31 cellular contexts compared by ENCODE assay signal in genomic region chr3:100361897-100362296, GRCh38.
"Had no signal": no experiment of that assay in that cellular context is flagged by ENCODE, and none has a peak within 500 bp of the region (broad histone marks: within the 10 kb centered on the region; RNA-seq: fewer than 3 reads in every experiment).

No MANE protein-coding gene starts in this region.

- ATAC-seq: activated CD8-positive, alpha-beta T cell treated with anti-CD3 and anti-CD28 coated beads for 36 hours; activated naive CD8-positive, alpha-beta T cell treated with anti-CD3 and anti-CD28 coated beads, Interleukin-2, amount 50 U/mL, for 24 hours; Right ventricle myocardium inferior; SK-N-SH treated with all-trans-retinoic acid at 6 μM for 48 hours; T-cell had no signal

- H3K4me3 Mint-ChIP-seq: activated CD4-positive, alpha-beta T cell treated with anti-CD3 and anti-CD28 coated beads, Interleukin-2, amount 10 ng/mL, durations not matched to agents 24 days and 14 days; activated CD8-positive, alpha-beta T cell treated with anti-CD3 and anti-CD28 coated beads for 36 hours; activated naive CD4-positive, alpha-beta T cell treated with anti-CD3 and anti-CD28 coated beads, Interleukin-2, amount 10 ng/mL, durations not matched to agents 7 days and 5 days; activated naive CD8-positive, alpha-beta T cell; activated naive CD8-positive, alpha-beta T cell treated with anti-CD3 and anti-CD28 coated beads, Interleukin-2, amount 50 U/mL, for 24 hours; activated T-helper 1 cell treated with anti-CD3 and anti-CD28 coated beads, Interleukin-12 subunit alpha, Interleukin-12 subunit beta, Interleukin-2, Interleukin-4 antibody, amounts not matched to agents 30 ng/mL and 10 ng/mL and 1 ng/mL, durations not matched to agents 14 hours and 24 hours and 36 hours; brain; T-cell had no signal

- H3K9ac ChIP-seq: KMS-11 had no signal

- H3K4me1 Mint-ChIP-seq: activated CD4-positive, alpha-beta T cell treated with anti-CD3 and anti-CD28 coated beads, Interleukin-2, amount 10 ng/mL, durations not matched to agents 24 days and 14 days; activated naive CD4-positive, alpha-beta T cell treated with anti-CD3 and anti-CD28 coated beads, Interleukin-2, amount 10 ng/mL, durations not matched to agents 7 days and 5 days; activated naive CD8-positive, alpha-beta T cell treated with anti-CD3 and anti-CD28 coated beads, Interleukin-2, amount 50 U/mL, for 24 hours; brain; T-cell had no signal

- H3K4me2 ChIP-seq: KMS-11 had no signal

- H3K27ac Mint-ChIP-seq: activated CD4-positive, alpha-beta T cell treated with anti-CD3 and anti-CD28 coated beads, Interleukin-2, amount 10 ng/mL, durations not matched to agents 24 days and 14 days; activated CD8-positive, alpha-beta T cell treated with anti-CD3 and anti-CD28 coated beads for 36 hours; activated naive CD4-positive, alpha-beta T cell treated with anti-CD3 and anti-CD28 coated beads, Interleukin-2, amount 10 ng/mL, durations not matched to agents 7 days and 5 days; activated naive CD8-positive, alpha-beta T cell treated with anti-CD3 and anti-CD28 coated beads, Interleukin-2, amount 50 U/mL, for 24 hours; activated T-helper 1 cell treated with anti-CD3 and anti-CD28 coated beads, Interleukin-12 subunit alpha, Interleukin-12 subunit beta, Interleukin-2, Interleukin-4 antibody, amounts not matched to agents 30 ng/mL and 10 ng/mL and 1 ng/mL, durations not matched to agents 14 hours and 24 hours and 36 hours had no signal

- H3K27ac ChIP-seq: KMS-11, RWPE1 had no signal

- DNase-seq: activated CD4-positive, alpha-beta T cell treated with anti-CD3 and anti-CD28 coated beads, Interleukin-2, amount 10 ng/mL, durations not matched to agents 24 days and 14 days; activated CD4-positive, alpha-beta T cell treated with anti-CD3 and anti-CD28 coated beads, Interleukin-2, amount 50 U/mL, for 4 hours; activated CD8-positive, alpha-beta T cell treated with anti-CD3 and anti-CD28 coated beads for 36 hours; activated effector memory CD4-positive, alpha-beta T cell treated with Interleukin-2 at 50 U/mL for 16 hours; activated naive CD4-positive, alpha-beta T cell treated with anti-CD3 and anti-CD28 coated beads, Interleukin-2, amount 10 ng/mL, durations not matched to agents 7 days and 5 days; activated naive CD8-positive, alpha-beta T cell treated with anti-CD3 and anti-CD28 coated beads, Interleukin-2, amount 50 U/mL, for 24 hours; activated T-cell treated with anti-CD3 and anti-CD28 coated beads, Interleukin-2, amount 50 U/mL, for 1 hour; anterior cingulate cortex; central memory CD4-positive, alpha-beta T cell; NCI-H1105; NCI-H1417 treated with DMSO at 0.1 percent for 48 hours; NCI-H1694; NCI-H1930; NCI-H2081 treated with DMSO at 0.1 percent for 48 hours; NCI-H226; NCI-H446 treated with DMSO at 0.1 percent for 48 hours; NCI-H524; NCI-H69; NCI-H82; SIG-M5; T-cell; T1000 had no signal

- FAIRE-seq: RCC 7860, TTC549 had no signal

- H3K9me3 Mint-ChIP-seq: activated CD8-positive, alpha-beta T cell treated with anti-CD3 and anti-CD28 coated beads for 36 hours; activated naive CD8-positive, alpha-beta T cell treated with anti-CD3 and anti-CD28 coated beads, Interleukin-2, amount 50 U/mL, for 24 hours had no signal

- H3K27me3 Mint-ChIP-seq: activated CD4-positive, alpha-beta T cell treated with anti-CD3 and anti-CD28 coated beads, Interleukin-2, amount 10 ng/mL, durations not matched to agents 24 days and 14 days; activated CD8-positive, alpha-beta T cell treated with anti-CD3 and anti-CD28 coated beads for 36 hours; activated naive CD4-positive, alpha-beta T cell treated with anti-CD3 and anti-CD28 coated beads, Interleukin-2, amount 10 ng/mL, durations not matched to agents 7 days and 5 days; activated naive CD8-positive, alpha-beta T cell; activated naive CD8-positive, alpha-beta T cell treated with anti-CD3 and anti-CD28 coated beads, Interleukin-2, amount 50 U/mL, for 24 hours; brain; T-cell had no signal
